In genomic region chr9:6788175-6789016, GRCh38 we compare ENCODE assay signal across 9 cellular contexts. TPM values are rescaled to one million over a fixed set of nuclear protein-coding genes. Genes with fewer than 3 reads are reported as not detected.
DNase-seq lines count a peak whose midpoint lies in the region; ATAC-seq and TF ChIP-seq lines count a peak whose summit lies in the region.
"Had no signal": no experiment of that assay in that cellular context is flagged by ENCODE, and none has a peak within 500 bp of the region (broad histone marks: within the 10 kb centered on the region; RNA-seq: fewer than 3 reads in every experiment).

No MANE protein-coding gene starts in this region.

- intact Hi-C loops in activated T-helper 2 cell treated with anti-CD3 and anti-CD28 coated beads, Interferon-gamma antibody, Interleukin-2, Interleukin-4, amounts not matched to agents 10 μg/mL and 5 μg/mL and 100 μg/mL, durations not matched to agents 14 hours and 24 hours and 36 hours (cut with micrococcal nuclease) = no loop called here

- H3K27me3 ChIP-seq in GM23338 (ENCODE audit: insufficient read depth) (no peaks in the 10 kb centered on the region), hepatocyte (no peaks in the 10 kb centered on the region)
- H3K27me3 ChIP-seq: upper lobe of left lung had no signal

- H3K9me3 Mint-ChIP-seq in GM23338 = no peaks in the 10 kb centered on the region
- H3K9me3 Mint-ChIP-seq in activated T-helper 2 cell treated with anti-CD3 and anti-CD28 coated beads, Interferon-gamma antibody, Interleukin-2, Interleukin-4, amounts not matched to agents 10 μg/mL and 5 μg/mL and 100 μg/mL, durations not matched to agents 14 hours and 24 hours and 36 hours = no peaks in the 10 kb centered on the region

- TF ChIP-seq CTCF in GM23338 (conservative IDR thresholded peaks at IDR 0.05; ENCODE audit: low read depth in 2 of 2) = no peak
- TF ChIP-seq CTCF in hepatocyte (IDR thresholded peaks at IDR 0.05; ENCODE audit: poor library complexity) = no peak

- DNase-seq in GM23338 (ENCODE audit: low spot score) (no peak), hepatocyte (ENCODE audit: low spot score) (peak; percentile 57), skeletal muscle cell (ENCODE audit: low read depth) (peak; percentile 21), mesenteric fat pad (ENCODE audit: low spot score) (no peak), NCI-H2227 treated with DMSO at 0.1 percent for 48 hours (lab: John Stamatoyannopoulos, UW) (no peak), CD1c-positive myeloid dendritic cell (ENCODE audit: extremely low spot score) (no peak), NOMO-1 treated with DMSO at 0.1 percent for 48 hours (lab: John Stamatoyannopoulos, UW; ENCODE audit: unreplicated experiment) (no peak)
- no peak for DNase-seq in activated T-helper 2 cell treated with anti-CD3 and anti-CD28 coated beads, Interferon-gamma antibody, Interleukin-2, Interleukin-4, amounts not matched to agents 10 μg/mL and 5 μg/mL and 100 μg/mL, durations not matched to agents 14 hours and 24 hours and 36 hours (ENCODE audit: low spot score)
- DNase-seq: upper lobe of left lung had no signal

- ATAC-seq in GM23338 = peak; percentile 77

- H4K20me1 ChIP-seq in GM23338 (replicated peaks; ENCODE audit: insufficient read depth) (no peaks in the 10 kb centered on the region), hepatocyte (ENCODE audit: insufficient read depth, poor library complexity, severe bottlenecking) (no peaks in the 10 kb centered on the region)

- H2AFZ ChIP-seq in GM23338 = no peak overlapping the region
- H2AFZ ChIP-seq in hepatocyte = no peak overlapping the region

- no peaks in the 10 kb centered on the region for H3K9me3 ChIP-seq in hepatocyte (ENCODE audit: low read depth)
- H3K9me3 ChIP-seq: upper lobe of left lung had no signal

- WGBS in hepatocyte (ENCODE audit: low lambda C conversion rate, missing lambda C conversion rate) = 38% methylated on average over 8 of the region's 8 CpGs

- H3K4me1 ChIP-seq in GM23338 (ENCODE audit: insufficient read depth) = peaks cover 26% of the 10 kb centered on the region
- peaks cover 11% of the 10 kb centered on the region for H3K4me1 ChIP-seq in hepatocyte (ENCODE audit: insufficient read depth)

- H3K27ac ChIP-seq in GM23338 (ENCODE audit: low read depth) = peak overlapping the region; percentile 58
- peak overlapping the region; percentile 92 for H3K27ac ChIP-seq in hepatocyte
- H3K27ac ChIP-seq: upper lobe of left lung had no signal

- peak overlapping the region; percentile 37; the same call in 1 of the 2 replicates for H3K4me2 ChIP-seq in GM23338
- H3K4me2 ChIP-seq in hepatocyte = peak overlapping the region; percentile 70

- H3K4me3 ChIP-seq in GM23338 = no peak overlapping the region
- H3K4me3 ChIP-seq in hepatocyte = no peak overlapping the region
- no peak overlapping the region for H3K4me3 ChIP-seq in skeletal muscle cell (ENCODE audit: low read depth, low read length)
- H3K4me3 ChIP-seq: upper lobe of left lung had no signal

- H3K36me3 ChIP-seq in GM23338 (ENCODE audit: insufficient read depth) = no peaks in the 10 kb centered on the region
- H3K36me3 ChIP-seq in hepatocyte (replicated peaks; ENCODE audit: insufficient read depth, low read depth) = no peaks in the 10 kb centered on the region

- H3K27me3 Mint-ChIP-seq in GM23338 (ENCODE audit: insufficient read depth, low read depth, poor library complexity) = peaks cover 6% of the 10 kb centered on the region
- H3K27me3 Mint-ChIP-seq in activated T-helper 2 cell treated with anti-CD3 and anti-CD28 coated beads, Interferon-gamma antibody, Interleukin-2, Interleukin-4, amounts not matched to agents 10 μg/mL and 5 μg/mL and 100 μg/mL, durations not matched to agents 14 hours and 24 hours and 36 hours (ENCODE audit: low read depth) = no peaks in the 10 kb centered on the region

- H3K4me1 Mint-ChIP-seq in GM23338 = peaks cover 30% of the 10 kb centered on the region
- peaks cover 12% of the 10 kb centered on the region for H3K4me1 Mint-ChIP-seq in activated T-helper 2 cell treated with anti-CD3 and anti-CD28 coated beads, Interferon-gamma antibody, Interleukin-2, Interleukin-4, amounts not matched to agents 10 μg/mL and 5 μg/mL and 100 μg/mL, durations not matched to agents 14 hours and 24 hours and 36 hours (ENCODE audit: low read depth)

- H3K9me2 ChIP-seq in GM23338 (ENCODE audit: insufficient read depth) (no peaks in the 10 kb centered on the region), hepatocyte (replicated peaks; ENCODE audit: insufficient read depth) (no peaks in the 10 kb centered on the region)

- 0 out of 2 replicates have a peak, but pooled peaks cover 4% of the 10 kb centered on the region for H3F3A ChIP-seq in GM23338 (replicated peaks; ENCODE audit: low read depth)

- no peak overlapping the region; the same call in 2 of the 3 replicates for H3K4me3 Mint-ChIP-seq in GM23338
- no peak overlapping the region for H3K4me3 Mint-ChIP-seq in activated T-helper 2 cell treated with anti-CD3 and anti-CD28 coated beads, Interferon-gamma antibody, Interleukin-2, Interleukin-4, amounts not matched to agents 10 μg/mL and 5 μg/mL and 100 μg/mL, durations not matched to agents 14 hours and 24 hours and 36 hours (ENCODE audit: low read depth)

- peaks cover 86% of the 10 kb centered on the region for H3K79me2 ChIP-seq in GM23338 (replicated peaks; ENCODE audit: insufficient read depth)
- peaks cover 82% of the 10 kb centered on the region for H3K79me2 ChIP-seq in hepatocyte

- peaks cover 12% of the 10 kb centered on the region for H3K36me3 Mint-ChIP-seq in GM23338 (ENCODE audit: low read depth)
- peaks cover 13% of the 10 kb centered on the region for H3K36me3 Mint-ChIP-seq in activated T-helper 2 cell treated with anti-CD3 and anti-CD28 coated beads, Interferon-gamma antibody, Interleukin-2, Interleukin-4, amounts not matched to agents 10 μg/mL and 5 μg/mL and 100 μg/mL, durations not matched to agents 14 hours and 24 hours and 36 hours (ENCODE audit: low read depth)

- H3K27ac Mint-ChIP-seq in GM23338 = peak overlapping the region; percentile 72
- peak overlapping the region; percentile 38 for H3K27ac Mint-ChIP-seq in activated T-helper 2 cell treated with anti-CD3 and anti-CD28 coated beads, Interferon-gamma antibody, Interleukin-2, Interleukin-4, amounts not matched to agents 10 μg/mL and 5 μg/mL and 100 μg/mL, durations not matched to agents 14 hours and 24 hours and 36 hours

TF ChIP-seq in GM23338, 12 proteins besides CTCF, POLR2A, EP300 and RAD21 (continues in another document):
- no peak for TF ChIP-seq REST (IDR thresholded peaks at IDR 0.05; ENCODE audit: unreplicated experiment)
- no peak for TF ChIP-seq EZH2 (IDR thresholded peaks at IDR 0.05; ENCODE audit: low read depth, unreplicated experiment)

RNA-seq across cellular contexts. Expression of gene KDM4C, which starts 30.6 kb away (rescaled TPM):
- 36.0 and 43.8 TPM in 2 replicates for total RNA-seq in GM23338 (2014; rRNA removed; shearing (Covaris generic))
- 6.9 and 12.0 TPM in 2 replicates for polyA plus RNA-seq in GM23338 (2016; fragmentation: Nextera tagmentation; extraction: Ambion mirVana)
- total RNA-seq in activated T-helper 2 cell treated with anti-CD3 and anti-CD28 coated beads, Interferon-gamma antibody, Interleukin-2, Interleukin-4, amounts not matched to agents 10 μg/mL and 5 μg/mL and 100 μg/mL, durations not matched to agents 14 hours and 24 hours and 36 hours = 36.0 and 38.4 TPM in 2 replicates
- 27.3 and 28.7 TPM in 2 replicates for total RNA-seq in hepatocyte
- 16.1 and 16.2 TPM in 2 replicates for polyA plus RNA-seq in hepatocyte
- total RNA-seq in mesenteric fat pad = 33.7 TPM

Comparison
In these comparisons a context has a peak if more than half of its experiments do, and no peak if none do; other contexts are left out.
1. DNase-seq: peak in hepatocyte (single experiment) and skeletal muscle cell (single experiment); none in GM23338 (single experiment), activated T-helper 2 cell treated with anti-CD3 and anti-CD28 coated beads, Interferon-gamma antibody, Interleukin-2, Interleukin-4, amounts not matched to agents 10 μg/mL and 5 μg/mL and 100 μg/mL, durations not matched to agents 14 hours and 24 hours and 36 hours (single experiment), mesenteric fat pad (single experiment), NCI-H2227 treated with DMSO at 0.1 percent for 48 hours (single experiment), CD1c-positive myeloid dendritic cell (single experiment) and NOMO-1 treated with DMSO at 0.1 percent for 48 hours (single experiment).